In the genomic region with DNA sequence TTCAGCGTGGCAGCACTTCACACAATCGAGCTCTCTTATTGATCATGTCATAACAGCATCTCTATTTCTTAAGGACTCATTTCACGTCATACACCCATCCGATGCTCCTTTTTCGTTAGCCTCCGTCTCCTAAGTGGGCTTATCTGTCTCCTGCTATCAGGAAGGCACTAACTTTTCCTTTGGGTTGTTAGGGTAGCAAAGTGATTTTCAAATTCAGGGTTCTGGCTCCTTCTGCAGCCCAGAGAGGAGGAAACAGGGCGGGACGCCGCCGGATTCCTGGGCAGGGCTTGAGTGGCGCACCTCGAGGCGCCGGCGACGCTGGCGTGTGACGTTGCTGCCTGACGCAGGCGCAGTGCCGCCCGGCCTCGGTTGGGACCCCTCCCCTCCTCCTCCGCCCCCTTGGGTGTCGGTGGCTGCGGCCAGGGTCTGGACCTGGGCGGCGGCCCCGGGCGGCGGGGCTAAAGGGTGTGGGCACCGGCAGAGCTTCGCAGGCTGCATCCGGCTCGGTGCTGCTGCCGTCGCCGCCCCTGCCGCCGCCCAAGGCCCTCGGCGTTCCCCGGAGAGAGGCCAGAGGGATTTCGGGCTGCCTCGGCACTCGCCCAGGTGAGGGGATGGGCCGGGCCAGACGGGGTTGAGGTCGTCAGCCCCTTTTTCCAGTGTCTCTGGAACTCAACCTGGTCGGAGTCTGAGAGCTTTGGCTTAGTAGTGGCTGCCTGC, we compare ENCODE assay signal across 1 cellular context.
TF ChIP-seq lines count a peak whose summit lies in the region.

Gene BLTP1 (plus strand): TSS at position 350 of the 717 bp plus-strand sequence. CDS start 18,317 bp downstream, outside the sequence.

TF ChIP-seq in K562, 482 proteins besides CTCF, POLR2A, EP300 and RAD21 (continued from another document and continues in another):
- TF ChIP-seq ZNF274 (IDR thresholded peaks at IDR 0.05; ENCODE audit: borderline replicate concordance, low read depth, low read length) (no peak), JUNB (CRISPR knock-in tag; conservative IDR thresholded peaks at IDR 0.05) (no peak), HNRNPUL1 (IDR thresholded peaks at IDR 0.05; ENCODE audit: low read length) (no peak), CBX5 (IDR thresholded peaks at IDR 0.05; ENCODE audit: borderline replicate concordance, low read depth) (no peak), RBM15 (IDR thresholded peaks at IDR 0.05; ENCODE audit: insufficient read depth, low read length) (no peak), ZBED1 (IDR thresholded peaks at IDR 0.05) (no peak), SNIP1 (IDR thresholded peaks at IDR 0.05; ENCODE audit: low read depth) (no peak), ZNF224 (CRISPR knock-in tag; IDR thresholded peaks at IDR 0.05) (no peak), MXI1 (IDR thresholded peaks at IDR 0.05; ENCODE audit: low read depth, low read length) (no peak), KHSRP (IDR thresholded peaks at IDR 0.05) (no peak), SNRNP70 (optimal IDR thresholded peaks at IDR 0.05; ENCODE audit: low read depth, low read length) (no peak), MEIS2 (IDR thresholded peaks at IDR 0.05; ENCODE audit: partially characterized antibody) (peak; percentile 80), ZNF197 (CRISPR knock-in tag; IDR thresholded peaks at IDR 0.05; ENCODE audit: low read depth) (no peak), ESRRA (IDR thresholded peaks at IDR 0.05; ENCODE audit: borderline replicate concordance, low read depth) (no peak), HNRNPK (IDR thresholded peaks at IDR 0.05; ENCODE audit: low read depth, low read length, poor library complexity, severe bottlenecking) (no peak), XRCC4 (IDR thresholded peaks at IDR 0.05; ENCODE audit: extremely low read depth, insufficient read depth, insufficient read length) (no peak), RAD51 (IDR thresholded peaks at IDR 0.05; ENCODE audit: borderline replicate concordance, low read depth) (no peak), ZNF354B (CRISPR knock-in tag; IDR thresholded peaks at IDR 0.05) (no peak), ZBTB49 (CRISPR knock-in tag; IDR thresholded peaks at IDR 0.05; ENCODE audit: borderline replicate concordance) (no peak), PBX2 (CRISPR knock-in tag; IDR thresholded peaks at IDR 0.05; ENCODE audit: low read depth) (no peak), PBX2 (tag; conservative IDR thresholded peaks at IDR 0.05; ENCODE audit: low read depth) (no peak), RUNX1 (IDR thresholded peaks at IDR 0.05; ENCODE audit: low read depth) (no peak), STAG1 (CRISPR knock-in tag; IDR thresholded peaks at IDR 0.05; ENCODE audit: borderline replicate concordance) (no peak)
- TF ChIP-seq, protein P1, sequence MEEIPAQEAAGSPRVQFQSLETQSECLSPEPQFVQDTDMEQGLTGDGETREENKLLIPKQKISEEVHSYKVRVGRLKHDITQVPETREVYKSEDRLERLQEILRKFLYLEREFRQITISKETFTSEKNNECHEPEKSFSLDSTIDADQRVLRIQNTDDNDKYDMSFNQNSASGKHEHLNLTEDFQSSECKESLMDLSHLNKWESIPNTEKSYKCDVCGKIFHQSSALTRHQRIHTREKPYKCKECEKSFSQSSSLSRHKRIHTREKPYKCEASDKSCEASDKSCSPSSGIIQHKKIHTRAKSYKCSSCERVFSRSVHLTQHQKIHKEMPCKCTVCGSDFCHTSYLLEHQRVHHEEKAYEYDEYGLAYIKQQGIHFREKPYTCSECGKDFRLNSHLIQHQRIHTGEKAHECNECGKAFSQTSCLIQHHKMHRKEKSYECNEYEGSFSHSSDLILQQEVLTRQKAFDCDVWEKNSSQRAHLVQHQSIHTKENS (CRISPR knock-in tag; IDR thresholded peaks at IDR 0.05), result no peak
- TF ChIP-seq, protein P2, sequence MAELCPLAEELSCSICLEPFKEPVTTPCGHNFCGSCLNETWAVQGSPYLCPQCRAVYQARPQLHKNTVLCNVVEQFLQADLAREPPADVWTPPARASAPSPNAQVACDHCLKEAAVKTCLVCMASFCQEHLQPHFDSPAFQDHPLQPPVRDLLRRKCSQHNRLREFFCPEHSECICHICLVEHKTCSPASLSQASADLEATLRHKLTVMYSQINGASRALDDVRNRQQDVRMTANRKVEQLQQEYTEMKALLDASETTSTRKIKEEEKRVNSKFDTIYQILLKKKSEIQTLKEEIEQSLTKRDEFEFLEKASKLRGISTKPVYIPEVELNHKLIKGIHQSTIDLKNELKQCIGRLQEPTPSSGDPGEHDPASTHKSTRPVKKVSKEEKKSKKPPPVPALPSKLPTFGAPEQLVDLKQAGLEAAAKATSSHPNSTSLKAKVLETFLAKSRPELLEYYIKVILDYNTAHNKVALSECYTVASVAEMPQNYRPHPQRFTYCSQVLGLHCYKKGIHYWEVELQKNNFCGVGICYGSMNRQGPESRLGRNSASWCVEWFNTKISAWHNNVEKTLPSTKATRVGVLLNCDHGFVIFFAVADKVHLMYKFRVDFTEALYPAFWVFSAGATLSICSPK (IDR thresholded peaks at IDR 0.05; ENCODE audit: borderline replicate concordance), result no peak
- TF ChIP-seq, protein P3, sequence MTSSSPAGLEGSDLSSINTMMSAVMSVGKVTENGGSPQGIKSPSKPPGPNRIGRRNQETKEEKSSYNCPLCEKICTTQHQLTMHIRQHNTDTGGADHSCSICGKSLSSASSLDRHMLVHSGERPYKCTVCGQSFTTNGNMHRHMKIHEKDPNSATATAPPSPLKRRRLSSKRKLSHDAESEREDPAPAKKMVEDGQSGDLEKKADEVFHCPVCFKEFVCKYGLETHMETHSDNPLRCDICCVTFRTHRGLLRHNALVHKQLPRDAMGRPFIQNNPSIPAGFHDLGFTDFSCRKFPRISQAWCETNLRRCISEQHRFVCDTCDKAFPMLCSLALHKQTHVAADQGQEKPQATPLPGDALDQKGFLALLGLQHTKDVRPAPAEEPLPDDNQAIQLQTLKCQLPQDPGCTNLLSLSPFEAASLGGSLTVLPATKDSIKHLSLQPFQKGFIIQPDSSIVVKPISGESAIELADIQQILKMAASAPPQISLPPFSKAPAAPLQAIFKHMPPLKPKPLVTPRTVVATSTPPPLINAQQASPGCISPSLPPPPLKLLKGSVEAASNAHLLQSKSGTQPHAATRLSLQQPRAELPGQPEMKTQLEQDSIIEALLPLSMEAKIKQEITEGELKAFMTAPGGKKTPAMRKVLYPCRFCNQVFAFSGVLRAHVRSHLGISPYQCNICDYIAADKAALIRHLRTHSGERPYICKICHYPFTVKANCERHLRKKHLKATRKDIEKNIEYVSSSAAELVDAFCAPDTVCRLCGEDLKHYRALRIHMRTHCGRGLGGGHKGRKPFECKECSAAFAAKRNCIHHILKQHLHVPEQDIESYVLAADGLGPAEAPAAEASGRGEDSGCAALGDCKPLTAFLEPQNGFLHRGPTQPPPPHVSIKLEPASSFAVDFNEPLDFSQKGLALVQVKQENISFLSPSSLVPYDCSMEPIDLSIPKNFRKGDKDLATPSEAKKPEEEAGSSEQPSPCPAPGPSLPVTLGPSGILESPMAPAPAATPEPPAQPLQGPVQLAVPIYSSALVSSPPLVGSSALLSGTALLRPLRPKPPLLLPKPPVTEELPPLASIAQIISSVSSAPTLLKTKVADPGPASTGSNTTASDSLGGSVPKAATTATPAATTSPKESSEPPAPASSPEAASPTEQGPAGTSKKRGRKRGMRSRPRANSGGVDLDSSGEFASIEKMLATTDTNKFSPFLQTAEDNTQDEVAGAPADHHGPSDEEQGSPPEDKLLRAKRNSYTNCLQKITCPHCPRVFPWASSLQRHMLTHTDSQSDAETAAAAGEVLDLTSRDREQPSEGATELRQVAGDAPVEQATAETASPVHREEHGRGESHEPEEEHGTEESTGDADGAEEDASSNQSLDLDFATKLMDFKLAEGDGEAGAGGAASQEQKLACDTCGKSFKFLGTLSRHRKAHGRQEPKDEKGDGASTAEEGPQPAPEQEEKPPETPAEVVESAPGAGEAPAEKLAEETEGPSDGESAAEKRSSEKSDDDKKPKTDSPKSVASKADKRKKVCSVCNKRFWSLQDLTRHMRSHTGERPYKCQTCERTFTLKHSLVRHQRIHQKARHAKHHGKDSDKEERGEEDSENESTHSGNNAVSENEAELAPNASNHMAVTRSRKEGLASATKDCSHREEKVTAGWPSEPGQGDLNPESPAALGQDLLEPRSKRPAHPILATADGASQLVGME (CRISPR knock-in tag; IDR thresholded peaks at IDR 0.05), result no peak
